5 cellular contexts compared by ENCODE assay signal in the genomic region with DNA sequence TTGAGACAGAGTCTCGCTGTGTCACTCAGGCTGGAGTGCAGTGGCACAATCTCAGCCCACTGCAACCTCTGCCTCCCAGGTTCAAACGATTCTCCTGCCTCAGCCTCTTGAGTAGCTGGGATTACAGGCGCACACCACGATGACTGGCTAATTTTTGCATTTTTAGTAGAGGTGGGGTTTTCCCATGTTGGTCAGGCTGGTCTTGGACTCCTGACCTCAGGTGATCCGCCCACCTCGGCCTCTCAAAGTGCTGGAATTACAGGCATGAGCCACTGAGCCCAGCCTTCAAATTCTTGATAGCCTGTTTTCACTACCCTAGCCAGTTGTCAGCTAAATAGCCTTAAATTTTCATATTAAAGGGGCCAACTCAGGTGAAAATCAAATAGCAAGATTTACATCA. TPM values are rescaled to one million over a fixed set of nuclear protein-coding genes. Genes with fewer than 3 reads are reported as not detected.
A peak's percentile ranks its signal among the peaks of the same experiment; 100 is the strongest.
DNase-seq lines count a peak whose midpoint lies in the region; ATAC-seq, FAIRE-seq and TF ChIP-seq lines count a peak whose summit lies in the region.
"Not testable (repeated sequence)": the region's sequence is repeated elsewhere in the genome, so short reads cannot be mapped to it uniquely, and the experiment has no call there.

No MANE protein-coding gene starts in this region.

- 9% methylated on average over 5 of the region's 6 CpGs for WGBS in K562 (ENCODE audit: insufficient coverage, low coverage, missing lambda C conversion rate)
- WGBS in esophagus muscularis mucosa: 84% methylated on average over 6 of the region's 6 CpGs
- WGBS in HepG2 (ENCODE audit: low lambda C conversion rate): 4% methylated on average over 6 of the region's 6 CpGs

- peak overlapping the region; percentile 69 for H3K27ac Mint-ChIP-seq in Caco-2 (ENCODE audit: unreplicated experiment)

- not testable (repeated sequence) for H3K27ac ChIP-seq in K562 (ENCODE audit: extremely low read depth, low read depth, low read length); esophagus muscularis mucosa (replicated peaks in 1 of 4); HepG2 (ENCODE audit: extremely low read length, insufficient read depth, low read length); upper lobe of right lung

- H3K27me3 Mint-ChIP-seq in Caco-2 (ENCODE audit: insufficient read depth, unreplicated experiment): not testable (repeated sequence)

- H3K9me3 Mint-ChIP-seq in Caco-2 (ENCODE audit: unreplicated experiment): peaks cover 21% of the 10 kb centered on the region

- H3K4me1 Mint-ChIP-seq in Caco-2 (ENCODE audit: low read depth, unreplicated experiment): not testable (repeated sequence)

- TF ChIP-seq RAD21 in K562 (CRISPR knock-in tag; conservative IDR thresholded peaks at IDR 0.05 in 1 of 2, IDR thresholded peaks at IDR 0.05 in 1 of 2); HepG2 (CRISPR knock-in tag; IDR thresholded peaks at IDR 0.05): not testable (repeated sequence)

- H3K4me3 ChIP-seq in Caco-2 (ENCODE audit: low read depth, low read length); K562; esophagus muscularis mucosa; HepG2 (replicated peaks in 1 of 3; ENCODE audit: insufficient read depth in 1 of 3, low read depth in 2 of 3, low read length in 3 of 3); upper lobe of right lung: not testable (repeated sequence)

- peak; percentile 46 to 72 for DNase-seq in Caco-2
- DNase-seq in K562 (ENCODE audit: extremely low read depth in 1 of 4, low spot score in 3 of 4); upper lobe of right lung: not testable (repeated sequence)
- DNase-seq in esophagus muscularis mucosa (ENCODE audit: extremely low spot score): peak; percentile 19
- peak; percentile 64 for DNase-seq in HepG2 (ENCODE audit: low spot score)

- not testable (repeated sequence) for H3K36me3 Mint-ChIP-seq in Caco-2 (ENCODE audit: insufficient read depth, unreplicated experiment)

- not testable (repeated sequence) for BruUV-seq in Caco-2 (replicated peaks; lab: Mats Ljungman, UMichigan); K562 (replicated peaks; lab: Mats Ljungman, UMichigan); HepG2 (replicated peaks; lab: Mats Ljungman, UMichigan)

- H3K27me3 ChIP-seq in Caco-2 (replicated peaks; ENCODE audit: control insufficient read depth, insufficient read depth, low read length); esophagus muscularis mucosa; HepG2 (ENCODE audit: control insufficient read depth in 1 of 2, insufficient read depth in 2 of 2, low read length in 2 of 2); upper lobe of right lung: not testable (repeated sequence)
- peaks cover 0 to 11% of the 10 kb centered on the region in 2 experiments; a peak in 2 of 5 replicates for H3K27me3 ChIP-seq in K562 (ENCODE audit: control insufficient read depth in 2 of 2, insufficient read depth in 2 of 2, low read length in 2 of 2)

- CTCF ChIA-PET in Caco-2 (lab: Charles Lee); K562 (lab: Yijun Ruan, JAX; ENCODE audit: low intra/inter-chr PET ratio); HepG2 (lab: Yijun Ruan, JAX; ENCODE audit: low intra/inter-chr PET ratio, low total read pairs): not testable (repeated sequence)

- ATAC-seq in K562: not testable (repeated sequence)
- peak; percentile 79 for ATAC-seq in HepG2
- peak; percentile 56 for ATAC-seq in upper lobe of right lung

- TF ChIP-seq EP300 in K562 (IDR thresholded peaks at IDR 0.05; ENCODE audit: low read length); esophagus muscularis mucosa (IDR thresholded peaks at IDR 0.05); HepG2 (IDR thresholded peaks at IDR 0.05; ENCODE audit: low read depth in 2 of 2, low read length in 2 of 2); HepG2 (CRISPR knock-in tag; IDR thresholded peaks at IDR 0.05; ENCODE audit: borderline replicate concordance): not testable (repeated sequence)

- H2AFZ ChIP-seq in K562 (ENCODE audit: low read depth, low read length); HepG2 (ENCODE audit: low read length): not testable (repeated sequence)

- H3K36me3 ChIP-seq in Caco-2 (ENCODE audit: control insufficient read depth, insufficient read depth, low read length); K562 (ENCODE audit: control insufficient read depth, insufficient read depth, low read length); esophagus muscularis mucosa; HepG2 (replicated peaks in 1 of 2; ENCODE audit: control insufficient read depth in 1 of 2, insufficient read depth in 2 of 2, low read length in 2 of 2); upper lobe of right lung: not testable (repeated sequence)

- POLR2A ChIA-PET in Caco-2 (lab: Charles Lee); K562 (lab: Yijun Ruan, JAX): not testable (repeated sequence)
- POLR2A ChIA-PET in HepG2 (lab: Yijun Ruan, JAX): interaction anchor here (0.9 to 1.6 kb wide), 2 partner anchors 11 to 182 kb away, joined by 3 to 7 read pairs; partner anchors contain the start of gene FANCC

- not testable (repeated sequence) for TF ChIP-seq POLR2A in K562 (conservative IDR thresholded peaks at IDR 0.05); esophagus muscularis mucosa (IDR thresholded peaks at IDR 0.05; ENCODE audit: low read depth); HepG2 (IDR thresholded peaks at IDR 0.05; ENCODE audit: insufficient read depth in 1 of 2, low read depth in 2 of 2, low read length in 2 of 2)

- intact Hi-C loops in Caco-2 (cut with micrococcal nuclease; ENCODE audit: unreplicated experiment); K562 (cut with micrococcal nuclease); esophagus muscularis mucosa (cut with DNase I); HepG2 (cut with micrococcal nuclease; ENCODE audit: unreplicated experiment); upper lobe of right lung (cut with DNase I): not testable (repeated sequence)

- H3K4me2 ChIP-seq in K562 (ENCODE audit: insufficient read depth, low read length): not testable (repeated sequence)
- peak overlapping the region; percentile 14; the same call in 1 of the 2 replicates for H3K4me2 ChIP-seq in HepG2 (ENCODE audit: low read depth, low read length)

- not testable (repeated sequence) for H3K9me1 ChIP-seq in K562 (ENCODE audit: control insufficient read depth, insufficient read depth, low read length)

- H4K20me1 ChIP-seq in K562 (replicated peaks; ENCODE audit: control insufficient read depth, insufficient read depth, low read length); HepG2 (ENCODE audit: insufficient read depth, low read length): not testable (repeated sequence)

- H3K4me1 ChIP-seq in Caco-2; K562 (replicated peaks in 1 of 2; ENCODE audit: control insufficient read depth in 2 of 2, insufficient read depth in 2 of 2, low read length in 2 of 2); esophagus muscularis mucosa; upper lobe of right lung: not testable (repeated sequence)
- peaks cover 45% of the 10 kb centered on the region for H3K4me1 ChIP-seq in HepG2 (ENCODE audit: insufficient read depth, low read length)

- not testable (repeated sequence) for FAIRE-seq in K562 (lab: Jason Lieb, UNC); HepG2 (lab: Jason Lieb, UNC)

- not testable (repeated sequence) for H3K4me3 Mint-ChIP-seq in Caco-2 (ENCODE audit: unreplicated experiment)

- H3K9me3 ChIP-seq in Caco-2 (peaks cover 45% of the 10 kb centered on the region), HepG2 (ENCODE audit: low read length) (peaks cover 30% of the 10 kb centered on the region)
- H3K9me3 ChIP-seq in K562 (replicated peaks; ENCODE audit: control insufficient read depth, insufficient read depth, low read depth, low read length); esophagus muscularis mucosa; upper lobe of right lung: not testable (repeated sequence)

- in situ Hi-C loops in K562 (cut with MboI); HepG2 (cut with HindIII; ENCODE audit: extremely low pct_ligation_motif_present, low pct_unique_long_range_greater_than_20kb): not testable (repeated sequence)

- H3K79me2 ChIP-seq in K562 (ENCODE audit: control insufficient read depth, insufficient read depth, low read length); HepG2 (ENCODE audit: insufficient read depth, low read length): not testable (repeated sequence)

- not testable (repeated sequence) for TF ChIP-seq CTCF in Caco-2 (IDR thresholded peaks at IDR 0.05; ENCODE audit: insufficient read depth in 1 of 2, low read depth in 1 of 2, low read length in 1 of 2, severe bottlenecking in 1 of 2, unreplicated experiment in 1 of 2); K562 (IDR thresholded peaks at IDR 0.05 in 2 of 3, conservative IDR thresholded peaks at IDR 0.05 in 1 of 3; ENCODE audit: insufficient read depth in 2 of 3, low read depth in 1 of 3, low read length in 3 of 3); esophagus muscularis mucosa (IDR thresholded peaks at IDR 0.05); HepG2 (CRISPR knock-in tag; IDR thresholded peaks at IDR 0.05); upper lobe of right lung (IDR thresholded peaks at IDR 0.05)

- not testable (repeated sequence) for H3K9ac ChIP-seq in K562 (ENCODE audit: insufficient read depth in 1 of 2, low read depth in 2 of 2, low read length in 2 of 2); HepG2 (ENCODE audit: insufficient read depth, low read depth, low read length)

RNA-seq across cellular contexts. Expression of gene FANCC, which starts 11.6 kb away (rescaled TPM):
- 24.3 and 29.2 TPM in 2 replicates for total RNA-seq in Caco-2 (2022)
- total RNA-seq in K562 (2011; cell fraction: chromatin; rRNA removed; ENCODE audit: low replicate concordance): 51.4 and 103 TPM in 2 replicates
- total RNA-seq in K562 (2011; cell fraction: nucleolus; rRNA removed): 20.2 and 31.6 TPM in 2 replicates
- 37.0 and 50.2 TPM in 2 replicates for total RNA-seq in K562 (2011; cell fraction: nucleoplasm; rRNA removed)
- 9.1 and 10.2 TPM in 2 replicates for total RNA-seq in K562 (2014; rRNA removed)
- total RNA-seq in K562 (2014; rRNA removed; fragmentation: Illumina TruSeq; extraction: Trizol): 14.4 and 16.0 TPM in 2 replicates
- total RNA-seq in K562 (2015; rRNA removed; fragmentation: Illumina TruSeq; extraction: Trizol): 11.8 and 14.2 TPM in 2 replicates
- total RNA-seq in K562 (2021): 14.1 and 16.8 TPM in 2 replicates
- 14.1 and 18.4 TPM in 2 replicates for polyA plus RNA-seq in K562 (2011; rRNA removed)
- polyA plus RNA-seq in K562 (2011; cell fraction: cytosol; rRNA removed): 10.5 and 10.6 TPM in 2 replicates
- 11.8 and 13.1 TPM in 2 replicates for polyA plus RNA-seq in K562 (2011; cell fraction: nucleus; rRNA removed)
- polyA plus RNA-seq in K562 (2012): 9.6 and 15.5 TPM in 2 replicates
- 12.6 and 14.3 TPM in 2 replicates for polyA plus RNA-seq in K562 (2014; fragmentation: Illumina TruSeq; extraction: Trizol)
- polyA plus RNA-seq in K562 (2014; fragmentation: Nextera tagmentation; extraction: Ambion mirVana): 1 to 10 TPM; 4.6 to 5.7 TPM
- polyA plus RNA-seq in K562 (2014; rRNA removed): 10.7 and 11.3 TPM in 2 replicates
- 16.2 and 17.9 TPM in 2 replicates for polyA minus RNA-seq in K562 (2011; rRNA and poly(A)+ RNA removed)
- polyA minus RNA-seq in K562 (2011; cell fraction: cytosol; rRNA and poly(A)+ RNA removed): 8.0 and 8.4 TPM in 2 replicates
- 26.7 and 50.5 TPM in 2 replicates for polyA minus RNA-seq in K562 (2011; cell fraction: nucleus; rRNA and poly(A)+ RNA removed)
- total RNA-seq in esophagus muscularis mucosa: 1 to 10 TPM; 5.3 to 9.5 (median 6.8) TPM
- total RNA-seq in HepG2 (2016; rRNA removed; fragmentation: Illumina TruSeq; extraction: Trizol): 7.4 and 11.4 TPM in 2 replicates
- 5.6 and 5.9 TPM in 2 replicates for total RNA-seq in HepG2 (2016; cell fraction: cytosol; rRNA removed; fragmentation: Illumina TruSeq; extraction: Trizol; ENCODE audit: low read depth)
- total RNA-seq in HepG2 (2016; cell fraction: insoluble cytoplasmic fraction; rRNA removed; fragmentation: Illumina TruSeq; extraction: Trizol): 8.0 and 9.7 TPM in 2 replicates
- 7.2 and 7.7 TPM in 2 replicates for total RNA-seq in HepG2 (2016; cell fraction: membrane; rRNA removed; fragmentation: Illumina TruSeq; extraction: Trizol)
- total RNA-seq in HepG2 (2016; cell fraction: nucleus; rRNA removed; fragmentation: Illumina TruSeq; extraction: Trizol): 23.6 and 26.0 TPM in 2 replicates
- polyA plus RNA-seq in HepG2 (2011; rRNA removed): 7.3 and 8.6 TPM in 2 replicates
- polyA plus RNA-seq in HepG2 (2011; cell fraction: cytosol; rRNA removed): 5.1 and 5.7 TPM in 2 replicates
- polyA plus RNA-seq in HepG2 (2011; cell fraction: nucleus; rRNA removed): 8.3 and 9.9 TPM in 2 replicates
- polyA plus RNA-seq in HepG2 (2012): 6.4 and 7.4 TPM in 2 replicates
- 1.5 and 2.7 TPM in 2 replicates for polyA plus RNA-seq in HepG2 (2016; cell fraction: cytosol; fragmentation: Illumina TruSeq; extraction: Trizol; ENCODE audit: low read depth)
- polyA plus RNA-seq in HepG2 (2016; cell fraction: insoluble cytoplasmic fraction; fragmentation: Illumina TruSeq; extraction: Trizol; ENCODE audit: low read depth): 14.2 and 14.5 TPM in 2 replicates
- polyA plus RNA-seq in HepG2 (2016; cell fraction: membrane; fragmentation: Illumina TruSeq; extraction: Trizol; ENCODE audit: low read depth): 4.3 and 4.6 TPM in 2 replicates
- polyA plus RNA-seq in HepG2 (2016; cell fraction: nucleus; fragmentation: Illumina TruSeq; extraction: Trizol; ENCODE audit: insufficient read depth, low read depth): 12.6 and 13.6 TPM in 2 replicates
- 10.0 and 32.5 TPM in 2 replicates for polyA minus RNA-seq in HepG2 (2011; rRNA and poly(A)+ RNA removed; ENCODE audit: low replicate concordance)
- polyA minus RNA-seq in HepG2 (2011; cell fraction: cytosol; rRNA and poly(A)+ RNA removed): 6.2 and 7.1 TPM in 2 replicates
- polyA minus RNA-seq in HepG2 (2011; cell fraction: nucleus; rRNA and poly(A)+ RNA removed): 35.4 and 38.5 TPM in 2 replicates
- 13.5 TPM for total RNA-seq in upper lobe of right lung
